Comparison of ENCODE assay signal across 8 cellular contexts in genomic region chr7:99473315-99473596, GRCh38. TPM values are rescaled to one million over a fixed set of nuclear protein-coding genes. Genes with fewer than 3 reads are reported as not detected.
DNase-seq lines count a peak whose midpoint lies in the region; ATAC-seq and TF ChIP-seq lines count a peak whose summit lies in the region.

No MANE protein-coding gene starts in this region.

- peaks cover 4% of the 10 kb centered on the region for H3K36me3 Mint-ChIP-seq in osteocyte (ENCODE audit: unreplicated experiment)

- H3K27ac ChIP-seq in VCaP = peak overlapping the region; percentile 87

- in situ Hi-C loops in KBM-7 (cut with MboI; ENCODE audit: low pct_unique_long_range_greater_than_20kb, low sequenced_read_pairs) = no loop called here

- peak overlapping the region; percentile 95 for H3K4me3 Mint-ChIP-seq in osteocyte (ENCODE audit: unreplicated experiment)

- H3K27me3 Mint-ChIP-seq in osteocyte (ENCODE audit: unreplicated experiment) = peaks cover 6% of the 10 kb centered on the region

- H3K27ac Mint-ChIP-seq in osteocyte (ENCODE audit: unreplicated experiment) = peak overlapping the region; percentile 95

- H3K4me3 ChIP-seq in fibroblast of villous mesenchyme (ENCODE audit: low read depth, low read length) = peak overlapping the region; percentile 97

- DNase-seq in AG08395 (ENCODE audit: low spot score) = peak; percentile 86
- peak; percentile 87 for DNase-seq in GM03348 (ENCODE audit: low spot score)
- peak; percentile 76 for DNase-seq in KBM-7
- DNase-seq in fibroblast of villous mesenchyme (ENCODE audit: low read depth) = peak; percentile 86
- no peak for DNase-seq in osteocyte (ENCODE audit: extremely low spot score, unreplicated experiment)
- DNase-seq in KG1 (lab: John Stamatoyannopoulos, UW) = no peak

- H3K9me3 Mint-ChIP-seq in osteocyte (ENCODE audit: unreplicated experiment) = no peaks in the 10 kb centered on the region

- H3K4me1 Mint-ChIP-seq in osteocyte (ENCODE audit: unreplicated experiment) = peaks cover 17% of the 10 kb centered on the region

- no peak for ATAC-seq in HG02938 (IDR thresholded peaks at IDR 0.05; ENCODE audit: unreplicated experiment)

- TF ChIP-seq CTCF in VCaP (conservative IDR thresholded peaks at IDR 0.05) (no peak), fibroblast of villous mesenchyme (IDR thresholded peaks at IDR 0.05; ENCODE audit: insufficient read depth, low read depth, low read length) (no peak), osteocyte (IDR thresholded peaks at IDR 0.05) (no peak)

RNA-seq across cellular contexts. Expression of gene ZNF789, which starts 0.6 kb away (rescaled TPM):
- total RNA-seq in fibroblast of villous mesenchyme (9.3 and 11.7 TPM in 2 replicates), osteocyte (6.9 and 8.4 TPM in 2 replicates)

RNA-seq across cellular contexts. Expression of gene ATP5MF, which starts 7.3 kb away (rescaled TPM):
- 190 and 573 TPM in 2 replicates for total RNA-seq in fibroblast of villous mesenchyme
- 251 and 253 TPM in 2 replicates for total RNA-seq in osteocyte

RNA-seq across cellular contexts. Expression of gene ZNF394, which starts 26.8 kb away (rescaled TPM):
- total RNA-seq in fibroblast of villous mesenchyme (22.5 and 30.2 TPM in 2 replicates), osteocyte (23.8 and 24.4 TPM in 2 replicates)

RNA-seq across cellular contexts. Expression of gene ZKSCAN5, which starts 31.2 kb away (rescaled TPM):
- total RNA-seq in fibroblast of villous mesenchyme = 11.6 and 17.7 TPM in 2 replicates
- total RNA-seq in osteocyte = 11.6 and 12.1 TPM in 2 replicates

RNA-seq across cellular contexts. Expression of gene CPSF4, which starts 34.5 kb away (rescaled TPM):
- total RNA-seq in fibroblast of villous mesenchyme (33.8 and 38.4 TPM in 2 replicates), osteocyte (32.3 and 37.9 TPM in 2 replicates)

Comparison
In these comparisons a context has a peak if more than half of its experiments do, and no peak if none do; other contexts are left out.
1. DNase-seq: peak in AG08395 (single experiment), GM03348 (single experiment), KBM-7 (single experiment) and fibroblast of villous mesenchyme (single experiment); none in osteocyte (single experiment) and KG1 (single experiment).